In genomic region chr11:70332567-70332966, GRCh38 we compare ENCODE assay signal across 14 cellular contexts.
DNase-seq lines count a peak whose midpoint lies in the region; ATAC-seq and TF ChIP-seq lines count a peak whose summit lies in the region.
"Had no signal": no experiment of that assay in that cellular context is flagged by ENCODE, and none has a peak within 500 bp of the region (broad histone marks: within the 10 kb centered on the region; RNA-seq: fewer than 3 reads in every experiment).

No MANE protein-coding gene starts in this region.

- H3K36me3 Mint-ChIP-seq in activated CD8-positive, alpha-beta memory T cell treated with anti-CD3 and anti-CD28 coated beads, Interleukin-2, amount 10 ng/mL, durations not matched to agents 7 days and 5 days = peaks cover 45% of the 10 kb centered on the region

- no peak for ATAC-seq in activated CD8-positive, alpha-beta memory T cell treated with anti-CD3 and anti-CD28 coated beads, Interleukin-2, amount 10 ng/mL, durations not matched to agents 7 days and 5 days
- ATAC-seq: GM12878, HepG2 had no signal

- no peaks in the 10 kb centered on the region for H3K4me1 Mint-ChIP-seq in activated CD8-positive, alpha-beta memory T cell treated with anti-CD3 and anti-CD28 coated beads, Interleukin-2, amount 10 ng/mL, durations not matched to agents 7 days and 5 days
- H3K4me1 Mint-ChIP-seq: CD4-positive, CD25-positive, alpha-beta regulatory T cell had no signal

- no peaks in the 10 kb centered on the region for H3K27me3 ChIP-seq in dorsolateral prefrontal cortex
- H3K27me3 ChIP-seq: BLaER1 treated with 17β-estradiol and CSF1 and Interleukin-3, amounts not matched to agents 10 nM and 100 nM had no signal

- H3K27ac Mint-ChIP-seq in activated CD8-positive, alpha-beta memory T cell treated with anti-CD3 and anti-CD28 coated beads, Interleukin-2, amount 10 ng/mL, durations not matched to agents 7 days and 5 days = no peak overlapping the region
- H3K27ac Mint-ChIP-seq: CD4-positive, CD25-positive, alpha-beta regulatory T cell had no signal

- H3K27me3 Mint-ChIP-seq in activated CD8-positive, alpha-beta memory T cell treated with anti-CD3 and anti-CD28 coated beads, Interleukin-2, amount 10 ng/mL, durations not matched to agents 7 days and 5 days = no peaks in the 10 kb centered on the region
- H3K27me3 Mint-ChIP-seq: CD4-positive, CD25-positive, alpha-beta regulatory T cell had no signal

- TF ChIP-seq CTCF in dorsolateral prefrontal cortex (IDR thresholded peaks at IDR 0.05 in 54 of 56, conservative IDR thresholded peaks at IDR 0.05 in 2 of 56; ENCODE audit: low read depth in 1 of 56, partially characterized antibody in 56 of 56) = no peak

- no peak overlapping the region for H3K4me3 Mint-ChIP-seq in activated CD8-positive, alpha-beta memory T cell treated with anti-CD3 and anti-CD28 coated beads, Interleukin-2, amount 10 ng/mL, durations not matched to agents 7 days and 5 days
- H3K4me3 Mint-ChIP-seq: HFFc6 had no signal

- H3K27ac ChIP-seq in angular gyrus (ENCODE audit: low read depth, low read length) (peak overlapping the region; percentile 34), dorsolateral prefrontal cortex (peak overlapping the region in 43 of 59 donors; percentile 1 to 87 (median 64)), temporal lobe (ENCODE audit: low read depth, low read length) (peak overlapping the region; percentile 75)
- H3K27ac ChIP-seq: BLaER1 treated with 17β-estradiol and CSF1 and Interleukin-3, amounts not matched to agents 10 nM and 100 nM had no signal

- DNase-seq in activated CD8-positive, alpha-beta memory T cell treated with anti-CD3 and anti-CD28 coated beads, Interleukin-2, amount 50 U/mL, for 48 hours = peak; percentile 18
- DNase-seq in activated CD8-positive, alpha-beta memory T cell treated with anti-CD3 and anti-CD28 coated beads, Interleukin-2, amount 10 ng/mL, durations not matched to agents 7 days and 5 days = no peak
- DNase-seq in dorsolateral prefrontal cortex (peak in 1 of 10 donors; percentile 26), kidney glomerular epithelial cell (lab: John Stamatoyannopoulos, UW) (no peak), SK-N-DZ (ENCODE audit: low spot score) (no peak)
- DNase-seq: 8988T; CD4-positive, CD25-positive, alpha-beta regulatory T cell; HCEC 1CT; HFFc6 had no signal

- CTCF ChIA-PET in activated CD8-positive, alpha-beta memory T cell treated with anti-CD3 and anti-CD28 coated beads, Interleukin-2, amount 10 ng/mL, durations not matched to agents 7 days and 5 days (lab: Charles Lee) = no interaction called here

- no peaks in the 10 kb centered on the region for H3K9me3 Mint-ChIP-seq in activated CD8-positive, alpha-beta memory T cell treated with anti-CD3 and anti-CD28 coated beads, Interleukin-2, amount 10 ng/mL, durations not matched to agents 7 days and 5 days (ENCODE audit: low read depth)
- H3K9me3 Mint-ChIP-seq: HFFc6 had no signal

- H3K4me3 ChIP-seq in dorsolateral prefrontal cortex = no peak overlapping the region
- H3K4me3 ChIP-seq: BLaER1 treated with 17β-estradiol and CSF1 and Interleukin-3, amounts not matched to agents 10 nM and 100 nM; GM12878 had no signal

- intact Hi-C loops in dorsolateral prefrontal cortex (cut with DNase I) = no loop called here
